ENCODE assay signal across 28 cellular contexts in the genomic region with DNA sequence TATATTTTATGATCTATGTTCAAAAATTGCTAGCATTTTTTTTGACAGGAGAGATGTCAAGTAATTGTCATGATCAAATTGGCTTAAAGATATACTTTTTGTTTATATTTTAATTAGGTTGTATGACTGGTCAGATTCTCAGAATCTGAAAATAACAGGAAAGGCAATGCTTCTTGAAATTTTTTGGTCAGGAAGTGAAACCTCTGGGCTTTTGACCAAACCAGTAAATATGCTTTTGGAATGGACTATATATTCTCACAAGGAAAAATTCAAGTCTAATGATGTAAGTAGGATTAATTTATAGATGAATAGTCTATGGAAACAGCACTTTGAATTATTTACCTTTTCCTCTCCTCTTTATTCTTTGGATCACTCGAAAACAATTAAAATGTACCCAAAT. TPM values are rescaled to one million over a fixed set of nuclear protein-coding genes. Genes with fewer than 3 reads are reported as not detected.
DNase-seq lines count a peak whose midpoint lies in the region; ATAC-seq, FAIRE-seq and TF ChIP-seq lines count a peak whose summit lies in the region.
"Had no signal": no experiment of that assay in that cellular context is flagged by ENCODE, and none has a peak within 500 bp of the region (broad histone marks: within the 10 kb centered on the region; RNA-seq: fewer than 3 reads in every experiment).

No MANE protein-coding gene starts in this region.

- TF ChIP-seq EP300 in GM12878 (IDR thresholded peaks at IDR 0.05; ENCODE audit: borderline replicate concordance in 1 of 2, control insufficient read depth in 1 of 2, low read depth in 2 of 2, low read length in 2 of 2), result no peak

- H3K4me3 ChIP-seq in AG10803 (ENCODE audit: low read length), result no peak overlapping the region
- H3K4me3 ChIP-seq in GM12878, result no peak overlapping the region
- no peak overlapping the region for H3K4me3 ChIP-seq in Karpas-422 (ENCODE audit: low read length)
- no peak overlapping the region for H3K4me3 ChIP-seq in dorsolateral prefrontal cortex
- H3K4me3 ChIP-seq: MG63 had no signal

- DNase-seq in AG10803 (ENCODE audit: low read depth) (peak; percentile 64), MV-4-11 (lab: John Stamatoyannopoulos, UW) (peak; percentile 10), GM12878 (ENCODE audit: low read depth, low spot score) (no peak), fibroblast of peridontal ligament (ENCODE audit: extremely low read depth) (peak; percentile 77), glutamatergic neuron (no peak), Karpas-422 (no peak), dorsolateral prefrontal cortex (no peak)
- DNase-seq: BE2C; Calu3; CD8-positive, alpha-beta memory T cell; DMS153; DND-41; H7; KBM-7; MG63; NCI-H1048; NCI-H1417; NCI-H1694; NCI-H2029 treated with DMSO at 0.1 percent for 48 hours; NCI-H446 treated with DMSO at 0.1 percent for 48 hours; NCI-H526 treated with DMSO at 0.1 percent for 48 hours; SHP77 had no signal

- no peak for TF ChIP-seq POLR2A in GM12878 (IDR thresholded peaks at IDR 0.05; ENCODE audit: low read depth, low read length)

- in situ Hi-C loops in GM12878 (cut with MboI), result no loop called here

- no peaks in the 10 kb centered on the region for H3K27me3 Mint-ChIP-seq in glutamatergic neuron (ENCODE audit: unreplicated experiment)

- no peaks in the 10 kb centered on the region for H3K36me3 Mint-ChIP-seq in glutamatergic neuron (ENCODE audit: unreplicated experiment)

- H3K4me1 Mint-ChIP-seq in glutamatergic neuron (ENCODE audit: low read depth, unreplicated experiment), result no peaks in the 10 kb centered on the region

- SMC1A ChIA-PET in GM12878 (lab: Charles Lee; ENCODE audit: uncharacterized antibody, unreplicated experiment), result no interaction called here

- no peaks in the 10 kb centered on the region for H3K9me2 ChIP-seq in Karpas-422 (replicated peaks; ENCODE audit: insufficient read depth, low read length)

- peak; percentile 49 for FAIRE-seq in GM12878 (lab: Jason Lieb, UNC)
- FAIRE-seq: HTR-8/SVneo had no signal

- RAD21 ChIA-PET in GM12878 (lab: Charles Lee; ENCODE audit: unreplicated experiment), result no interaction called here

- TF ChIP-seq CTCF in AG10803 (conservative IDR thresholded peaks at IDR 0.05; ENCODE audit: low read length) (no peak), GM12878 (IDR thresholded peaks at IDR 0.05 in 2 of 3, conservative IDR thresholded peaks at IDR 0.05 in 1 of 3; ENCODE audit: control insufficient read depth in 2 of 3, extremely low read depth in 1 of 3, insufficient read depth in 1 of 3, low read depth in 3 of 3, low read length in 3 of 3) (no peak), glutamatergic neuron (IDR thresholded peaks at IDR 0.05; ENCODE audit: partially characterized antibody, unreplicated experiment) (no peak), dorsolateral prefrontal cortex (IDR thresholded peaks at IDR 0.05 in 54 of 56, conservative IDR thresholded peaks at IDR 0.05 in 2 of 56; ENCODE audit: low read depth in 1 of 56, partially characterized antibody in 56 of 56) (no peak)

- H3K36me3 ChIP-seq in GM12878 (ENCODE audit: control insufficient read depth in 2 of 2, insufficient read depth in 2 of 2, low read length in 1 of 2) (no peaks in the 10 kb centered on the region; a peak in 2 of 4 replicates), Karpas-422 (ENCODE audit: insufficient read depth, low read length) (peaks cover 13% of the 10 kb centered on the region; the same call in 1 of the 2 replicates)
- H3K36me3 ChIP-seq: BE2C had no signal

- no peak overlapping the region for H3K27ac Mint-ChIP-seq in glutamatergic neuron (ENCODE audit: unreplicated experiment)
- H3K27ac Mint-ChIP-seq: CD14-positive monocyte; CD8-positive, alpha-beta memory T cell had no signal

- CTCF ChIA-PET in GM12878 (lab: Yijun Ruan, JAX), result no interaction called here

- POLR2A ChIA-PET in GM12878 (lab: Charles Lee), result no interaction called here

- H3K79me2 ChIP-seq in GM12878 (ENCODE audit: control insufficient read depth, insufficient read depth, low read length), result no peaks in the 10 kb centered on the region
- H3K79me2 ChIP-seq in Karpas-422 (ENCODE audit: low read length), result peaks cover 10% of the 10 kb centered on the region; the same call in 1 of the 2 replicates

- TF ChIP-seq RAD21 in GM12878 (IDR thresholded peaks at IDR 0.05; ENCODE audit: insufficient read depth, low read depth, low read length), result no peak

- H3K4me2 ChIP-seq in GM12878 (ENCODE audit: control insufficient read depth, insufficient read depth) (no peak overlapping the region), Karpas-422 (ENCODE audit: low read depth, low read length, poor library complexity, severe bottlenecking) (no peak overlapping the region)

- no peak overlapping the region for H3K4me3 Mint-ChIP-seq in glutamatergic neuron (ENCODE audit: unreplicated experiment)
- H3K4me3 Mint-ChIP-seq: CD14-positive monocyte; CD8-positive, alpha-beta memory T cell had no signal

- H3K27ac ChIP-seq in GM12878 (ENCODE audit: control insufficient read depth, insufficient read depth) (no peak overlapping the region), Karpas-422 (ENCODE audit: low read length) (no peak overlapping the region), dorsolateral prefrontal cortex (no peak overlapping the region)
- H3K27ac ChIP-seq: 22Rv1, RWPE1 had no signal

- WGBS in GM12878 (ENCODE audit: insufficient coverage, insufficient replicate concordance, low lambda C conversion rate, missing lambda C conversion rate), result 100% methylated on average over 1 of the region's 1 CpG

- H3K9ac ChIP-seq in GM12878 (ENCODE audit: control insufficient read depth, insufficient read depth, low read length) (no peak overlapping the region), Karpas-422 (ENCODE audit: low read length) (no peak overlapping the region)

- peaks cover 2% of the 10 kb centered on the region for H3K9me3 Mint-ChIP-seq in glutamatergic neuron (ENCODE audit: unreplicated experiment)
- H3K9me3 Mint-ChIP-seq: CD14-positive monocyte; CD8-positive, alpha-beta memory T cell had no signal

- H3K4me1 ChIP-seq in GM12878 (ENCODE audit: control insufficient read depth, insufficient read depth, low read length) (no peaks in the 10 kb centered on the region), Karpas-422 (ENCODE audit: low read length) (no peaks in the 10 kb centered on the region)

- no peaks in the 10 kb centered on the region for H3K27me3 ChIP-seq in GM12878 (replicated peaks in 1 of 2; ENCODE audit: control insufficient read depth in 2 of 2, insufficient read depth in 2 of 2, low read length in 1 of 2)
- no peaks in the 10 kb centered on the region for H3K27me3 ChIP-seq in Karpas-422 (ENCODE audit: low read length)
- no peaks in the 10 kb centered on the region for H3K27me3 ChIP-seq in dorsolateral prefrontal cortex
- H3K27me3 ChIP-seq: BE2C, MG63 had no signal

- no peak overlapping the region for H2AFZ ChIP-seq in GM12878 (ENCODE audit: control insufficient read depth, low read depth, low read length)
- no peak overlapping the region for H2AFZ ChIP-seq in Karpas-422 (ENCODE audit: low read length)

- H3K9me3 ChIP-seq in GM12878 (replicated peaks; ENCODE audit: control insufficient read depth, insufficient read depth, low read length) (no peaks in the 10 kb centered on the region), Karpas-422 (ENCODE audit: low read length) (no peaks in the 10 kb centered on the region)
- H3K9me3 ChIP-seq: BE2C, MG63 had no signal

- no peak for ATAC-seq in GM12878
- ATAC-seq in GM19395 (IDR thresholded peaks at IDR 0.05; ENCODE audit: unreplicated experiment), result no peak
- ATAC-seq: Panc1 had no signal

- no peaks in the 10 kb centered on the region for H4K20me1 ChIP-seq in GM12878 (ENCODE audit: control insufficient read depth, insufficient read depth)
- H4K20me1 ChIP-seq in Karpas-422 (ENCODE audit: insufficient read depth, low read depth, low read length), result no peaks in the 10 kb centered on the region

- no TSS peak for BruUV-seq in GM12878 (replicated peaks; lab: Mats Ljungman, UMichigan)

- intact Hi-C loops in GM12878 (cut with micrococcal nuclease; ENCODE audit: unreplicated experiment), result no loop called here
- intact Hi-C loops in dorsolateral prefrontal cortex (cut with DNase I), result no loop called here

RNA-seq across cellular contexts. Expression of gene SLF1, which starts 52.3 kb away (rescaled TPM):
- total RNA-seq in GM12878 (2013; cell fraction: nucleolus; rRNA removed), result 33.3 and 37.8 TPM in 2 replicates
- total RNA-seq in GM12878 (2014; rRNA removed) (9.9 and 11.9 TPM in 2 replicates), GM12878 (2014; rRNA removed; fragmentation: Illumina TruSeq; extraction: Trizol) (11.8 and 12.7 TPM in 2 replicates), GM12878 (2021) (8.1 and 8.5 TPM in 2 replicates), glutamatergic neuron (ENCODE audit: unreplicated experiment) (2.6 TPM), dorsolateral prefrontal cortex (10 to 100 TPM; 10.8 to 36.5 (median 21.9) TPM)
- 2.0 TPM for polyA plus RNA-seq in GM12878 (2011; ENCODE audit: low read depth)
- polyA plus RNA-seq in GM12878 (2011; rRNA removed) (12.8 and 24.8 TPM in 2 replicates), GM12878 (2014; fragmentation: Illumina TruSeq; extraction: Trizol) (9.5 and 10.2 TPM in 2 replicates), GM12878 (2014; fragmentation: Nextera tagmentation; extraction: Ambion mirVana) (10 to 100 TPM; 14.1 to 27.0 TPM), GM12878 (2014; rRNA removed) (15.0 and 19.2 TPM in 2 replicates), GM12878 (2016; fragmentation: Nextera tagmentation; extraction: Ambion mirVana) (10 to 100 TPM; 18.6 to 21.2 TPM)
- polyA plus RNA-seq in GM12878 (2011; cell fraction: cytosol; rRNA removed), result 4.2 and 4.4 TPM in 2 replicates
- polyA plus RNA-seq in GM12878 (2011; cell fraction: nucleus; rRNA removed), result 14.8 and 17.7 TPM in 2 replicates
- polyA plus RNA-seq in GM12878 (2012), result 2.5 and 4.7 TPM in 2 replicates
- 9.7 and 17.0 TPM in 2 replicates for polyA minus RNA-seq in GM12878 (2011; rRNA and poly(A)+ RNA removed)
- polyA minus RNA-seq in GM12878 (2011; cell fraction: cytosol; rRNA and poly(A)+ RNA removed), result 13.4 and 21.6 TPM in 2 replicates
- polyA minus RNA-seq in GM12878 (2011; cell fraction: nucleus; rRNA and poly(A)+ RNA removed), result 21.4 and 31.0 TPM in 2 replicates
- 24.4 and 26.3 TPM in 2 replicates for total RNA-seq in Karpas-422 (2014; rRNA removed; shearing (Covaris generic); ENCODE audit: low replicate concordance)

RNA-seq across cellular contexts. Expression of gene KIAA0825, which starts 52.3 kb away (rescaled TPM):
- 6.9 and 7.7 TPM in 2 replicates for total RNA-seq in GM12878 (2013; cell fraction: nucleolus; rRNA removed)
- total RNA-seq in GM12878 (2014; rRNA removed) (1.9 and 2.0 TPM in 2 replicates), GM12878 (2014; rRNA removed; fragmentation: Illumina TruSeq; extraction: Trizol) (1.7 and 2.0 TPM in 2 replicates), GM12878 (2021) (1.2 and 1.3 TPM in 2 replicates), glutamatergic neuron (ENCODE audit: unreplicated experiment) (1.2 TPM), dorsolateral prefrontal cortex (10 to 100 TPM in 92 of 120 experiments, 1 to 10 TPM in 28; 5.8 to 16.2 (median 11.8) TPM)
- polyA plus RNA-seq in GM12878 (2011; ENCODE audit: low read depth), result 0.37 TPM
- polyA plus RNA-seq in GM12878 (2011; rRNA removed) (0.73 and 1.1 TPM in 2 replicates), GM12878 (2014; fragmentation: Illumina TruSeq; extraction: Trizol) (1.0 and 1.7 TPM in 2 replicates), GM12878 (2014; fragmentation: Nextera tagmentation; extraction: Ambion mirVana) (1 to 10 TPM in 1 of 2 experiments, under 1 TPM in 1; 0.90 to 1.9 TPM), GM12878 (2014; rRNA removed) (0.55 and 0.56 TPM in 2 replicates), GM12878 (2016; fragmentation: Nextera tagmentation; extraction: Ambion mirVana) (1 to 10 TPM; 1.7 to 1.8 TPM)
- 0.17 and 0.21 TPM in 2 replicates for polyA plus RNA-seq in GM12878 (2011; cell fraction: cytosol; rRNA removed)
- polyA plus RNA-seq in GM12878 (2011; cell fraction: nucleus; rRNA removed), result 0.52 and 0.66 TPM in 2 replicates
- 0.32 and 0.45 TPM in 2 replicates for polyA plus RNA-seq in GM12878 (2012)
- polyA minus RNA-seq in GM12878 (2011; rRNA and poly(A)+ RNA removed), result 2.6 and 2.8 TPM in 2 replicates
- polyA minus RNA-seq in GM12878 (2011; cell fraction: cytosol; rRNA and poly(A)+ RNA removed), result 0.40 and 1.0 TPM in 2 replicates
- 4.0 and 5.9 TPM in 2 replicates for polyA minus RNA-seq in GM12878 (2011; cell fraction: nucleus; rRNA and poly(A)+ RNA removed)
- 0.04 and 2.0 TPM in 2 replicates for total RNA-seq in Karpas-422 (2014; rRNA removed; shearing (Covaris generic); ENCODE audit: low replicate concordance)

Comparison
In these comparisons a context has a peak if more than half of its experiments do, and no peak if none do; other contexts are left out.
1. DNase-seq: peak in AG10803 (single experiment), MV-4-11 (single experiment) and fibroblast of peridontal ligament (single experiment); none in GM12878 (single experiment), glutamatergic neuron (single experiment), Karpas-422 (single experiment) and dorsolateral prefrontal cortex (0 of 10).